ENCODE assay signal across 1 cellular context in the genomic region with DNA sequence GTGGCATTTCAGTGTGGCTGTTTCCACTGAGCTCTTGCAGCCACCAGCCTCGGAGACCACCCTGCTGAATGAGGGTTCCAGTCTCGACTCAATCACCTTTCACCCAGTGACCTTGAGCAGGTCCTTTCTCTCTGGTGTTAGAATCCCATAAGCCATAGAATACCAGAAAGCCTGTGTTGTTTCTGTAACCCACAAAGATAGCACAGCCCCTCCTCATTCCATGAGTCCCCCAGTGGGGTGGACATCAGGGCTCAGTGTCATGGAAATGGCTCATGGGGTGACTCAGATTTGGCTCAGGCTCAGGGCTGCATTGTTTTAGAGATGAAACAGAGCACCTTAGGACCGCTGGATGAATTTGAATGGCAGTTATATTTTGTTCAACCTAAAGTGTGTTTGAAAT.
A peak's percentile ranks its signal among the peaks of the same experiment; 100 is the strongest.
TF ChIP-seq lines count a peak whose summit lies in the region.

No MANE protein-coding gene starts in this region.

TF ChIP-seq in H1, 55 proteins besides CTCF, POLR2A, EP300 and RAD21 (continued from another document):
- TF ChIP-seq, protein P1, sequence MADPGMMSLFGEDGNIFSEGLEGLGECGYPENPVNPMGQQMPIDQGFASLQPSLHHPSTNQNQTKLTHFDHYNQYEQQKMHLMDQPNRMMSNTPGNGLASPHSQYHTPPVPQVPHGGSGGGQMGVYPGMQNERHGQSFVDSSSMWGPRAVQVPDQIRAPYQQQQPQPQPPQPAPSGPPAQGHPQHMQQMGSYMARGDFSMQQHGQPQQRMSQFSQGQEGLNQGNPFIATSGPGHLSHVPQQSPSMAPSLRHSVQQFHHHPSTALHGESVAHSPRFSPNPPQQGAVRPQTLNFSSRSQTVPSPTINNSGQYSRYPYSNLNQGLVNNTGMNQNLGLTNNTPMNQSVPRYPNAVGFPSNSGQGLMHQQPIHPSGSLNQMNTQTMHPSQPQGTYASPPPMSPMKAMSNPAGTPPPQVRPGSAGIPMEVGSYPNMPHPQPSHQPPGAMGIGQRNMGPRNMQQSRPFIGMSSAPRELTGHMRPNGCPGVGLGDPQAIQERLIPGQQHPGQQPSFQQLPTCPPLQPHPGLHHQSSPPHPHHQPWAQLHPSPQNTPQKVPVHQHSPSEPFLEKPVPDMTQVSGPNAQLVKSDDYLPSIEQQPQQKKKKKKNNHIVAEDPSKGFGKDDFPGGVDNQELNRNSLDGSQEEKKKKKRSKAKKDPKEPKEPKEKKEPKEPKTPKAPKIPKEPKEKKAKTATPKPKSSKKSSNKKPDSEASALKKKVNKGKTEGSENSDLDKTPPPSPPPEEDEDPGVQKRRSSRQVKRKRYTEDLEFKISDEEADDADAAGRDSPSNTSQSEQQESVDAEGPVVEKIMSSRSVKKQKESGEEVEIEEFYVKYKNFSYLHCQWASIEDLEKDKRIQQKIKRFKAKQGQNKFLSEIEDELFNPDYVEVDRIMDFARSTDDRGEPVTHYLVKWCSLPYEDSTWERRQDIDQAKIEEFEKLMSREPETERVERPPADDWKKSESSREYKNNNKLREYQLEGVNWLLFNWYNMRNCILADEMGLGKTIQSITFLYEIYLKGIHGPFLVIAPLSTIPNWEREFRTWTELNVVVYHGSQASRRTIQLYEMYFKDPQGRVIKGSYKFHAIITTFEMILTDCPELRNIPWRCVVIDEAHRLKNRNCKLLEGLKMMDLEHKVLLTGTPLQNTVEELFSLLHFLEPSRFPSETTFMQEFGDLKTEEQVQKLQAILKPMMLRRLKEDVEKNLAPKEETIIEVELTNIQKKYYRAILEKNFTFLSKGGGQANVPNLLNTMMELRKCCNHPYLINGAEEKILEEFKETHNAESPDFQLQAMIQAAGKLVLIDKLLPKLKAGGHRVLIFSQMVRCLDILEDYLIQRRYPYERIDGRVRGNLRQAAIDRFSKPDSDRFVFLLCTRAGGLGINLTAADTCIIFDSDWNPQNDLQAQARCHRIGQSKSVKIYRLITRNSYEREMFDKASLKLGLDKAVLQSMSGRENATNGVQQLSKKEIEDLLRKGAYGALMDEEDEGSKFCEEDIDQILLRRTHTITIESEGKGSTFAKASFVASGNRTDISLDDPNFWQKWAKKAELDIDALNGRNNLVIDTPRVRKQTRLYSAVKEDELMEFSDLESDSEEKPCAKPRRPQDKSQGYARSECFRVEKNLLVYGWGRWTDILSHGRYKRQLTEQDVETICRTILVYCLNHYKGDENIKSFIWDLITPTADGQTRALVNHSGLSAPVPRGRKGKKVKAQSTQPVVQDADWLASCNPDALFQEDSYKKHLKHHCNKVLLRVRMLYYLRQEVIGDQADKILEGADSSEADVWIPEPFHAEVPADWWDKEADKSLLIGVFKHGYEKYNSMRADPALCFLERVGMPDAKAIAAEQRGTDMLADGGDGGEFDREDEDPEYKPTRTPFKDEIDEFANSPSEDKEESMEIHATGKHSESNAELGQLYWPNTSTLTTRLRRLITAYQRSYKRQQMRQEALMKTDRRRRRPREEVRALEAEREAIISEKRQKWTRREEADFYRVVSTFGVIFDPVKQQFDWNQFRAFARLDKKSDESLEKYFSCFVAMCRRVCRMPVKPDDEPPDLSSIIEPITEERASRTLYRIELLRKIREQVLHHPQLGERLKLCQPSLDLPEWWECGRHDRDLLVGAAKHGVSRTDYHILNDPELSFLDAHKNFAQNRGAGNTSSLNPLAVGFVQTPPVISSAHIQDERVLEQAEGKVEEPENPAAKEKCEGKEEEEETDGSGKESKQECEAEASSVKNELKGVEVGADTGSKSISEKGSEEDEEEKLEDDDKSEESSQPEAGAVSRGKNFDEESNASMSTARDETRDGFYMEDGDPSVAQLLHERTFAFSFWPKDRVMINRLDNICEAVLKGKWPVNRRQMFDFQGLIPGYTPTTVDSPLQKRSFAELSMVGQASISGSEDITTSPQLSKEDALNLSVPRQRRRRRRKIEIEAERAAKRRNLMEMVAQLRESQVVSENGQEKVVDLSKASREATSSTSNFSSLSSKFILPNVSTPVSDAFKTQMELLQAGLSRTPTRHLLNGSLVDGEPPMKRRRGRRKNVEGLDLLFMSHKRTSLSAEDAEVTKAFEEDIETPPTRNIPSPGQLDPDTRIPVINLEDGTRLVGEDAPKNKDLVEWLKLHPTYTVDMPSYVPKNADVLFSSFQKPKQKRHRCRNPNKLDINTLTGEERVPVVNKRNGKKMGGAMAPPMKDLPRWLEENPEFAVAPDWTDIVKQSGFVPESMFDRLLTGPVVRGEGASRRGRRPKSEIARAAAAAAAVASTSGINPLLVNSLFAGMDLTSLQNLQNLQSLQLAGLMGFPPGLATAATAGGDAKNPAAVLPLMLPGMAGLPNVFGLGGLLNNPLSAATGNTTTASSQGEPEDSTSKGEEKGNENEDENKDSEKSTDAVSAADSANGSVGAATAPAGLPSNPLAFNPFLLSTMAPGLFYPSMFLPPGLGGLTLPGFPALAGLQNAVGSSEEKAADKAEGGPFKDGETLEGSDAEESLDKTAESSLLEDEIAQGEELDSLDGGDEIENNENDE (IDR thresholded peaks at IDR 0.05; ENCODE audit: insufficient replicate concordance, low read length) = peak; percentile 57
- TF ChIP-seq POU5F1 (IDR thresholded peaks at IDR 0.05; ENCODE audit: low read depth, low read length) = peak; percentile 98
- peak; percentile 80; the same call in 1 of the 2 replicates for TF ChIP-seq TEAD4 (IDR thresholded peaks at IDR 0.05; ENCODE audit: low read depth, low read length)
- TF ChIP-seq SP4 (IDR thresholded peaks at IDR 0.05; ENCODE audit: low read length) = no peak
- no peak for TF ChIP-seq JUN (IDR thresholded peaks at IDR 0.05; ENCODE audit: low read depth, low read length)
- no peak for TF ChIP-seq TBP (IDR thresholded peaks at IDR 0.05; ENCODE audit: low read depth, low read length)
- peak; percentile 44; the same call in 1 of the 2 replicates for TF ChIP-seq CHD2 (IDR thresholded peaks at IDR 0.05; ENCODE audit: low read length)
- no peak for TF ChIP-seq ASH2L (IDR thresholded peaks at IDR 0.05; ENCODE audit: low read length)
- peak; percentile 98; the same call in 1 of the 2 replicates for TF ChIP-seq RXRA (IDR thresholded peaks at IDR 0.05; ENCODE audit: insufficient read depth, low read depth, low read length)
- TF ChIP-seq GABPA (IDR thresholded peaks at IDR 0.05; ENCODE audit: borderline replicate concordance, insufficient read depth, low read length) = no peak
- TF ChIP-seq RBBP5 (IDR thresholded peaks at IDR 0.05; ENCODE audit: borderline replicate concordance, low read depth, low read length) = no peak
- peak in 1 of 2 experiments; percentile 37; a peak in 1 of 4 replicates for TF ChIP-seq HDAC2 (IDR thresholded peaks at IDR 0.05; ENCODE audit: borderline replicate concordance in 1 of 2, low read depth in 2 of 2, low read length in 2 of 2)
- no peak for TF ChIP-seq RNF2 (IDR thresholded peaks at IDR 0.05; ENCODE audit: borderline replicate concordance, low read depth, low read length, missing control alignments, poor library complexity, severe bottlenecking)
- TF ChIP-seq YY1 (IDR thresholded peaks at IDR 0.05; ENCODE audit: low read depth, low read length) = peak; percentile 42; the same call in 1 of the 2 replicates
- TF ChIP-seq TCF12 (IDR thresholded peaks at IDR 0.05; ENCODE audit: low read depth, low read length) = peak; percentile 93
- no peak for TF ChIP-seq CBX8 (IDR thresholded peaks at IDR 0.05; ENCODE audit: borderline replicate concordance, low read depth, low read length)
- peak; percentile 64 for TF ChIP-seq CTBP2 (IDR thresholded peaks at IDR 0.05; ENCODE audit: borderline replicate concordance, insufficient read depth, insufficient read length, low read length)
- TF ChIP-seq SIN3A (conservative IDR thresholded peaks at IDR 0.05 in 1 of 2, IDR thresholded peaks at IDR 0.05 in 1 of 2; ENCODE audit: low read depth in 1 of 2, low read length in 2 of 2) = no peak
- TF ChIP-seq TAF7 (optimal IDR thresholded peaks at IDR 0.05; ENCODE audit: borderline replicate concordance, low read depth, low read length) = no peak
- TF ChIP-seq SP1 (IDR thresholded peaks at IDR 0.05; ENCODE audit: low read depth, low read length) = peak; percentile 75; the same call in 1 of the 2 replicates
- no peak for TF ChIP-seq CHD1 (IDR thresholded peaks at IDR 0.05; ENCODE audit: low read depth, low read length)
- no peak for TF ChIP-seq SAP30 (IDR thresholded peaks at IDR 0.05; ENCODE audit: insufficient read depth, insufficient replicate concordance, low read length)
- TF ChIP-seq FOSL1 (IDR thresholded peaks at IDR 0.05; ENCODE audit: insufficient read depth, low read depth, low read length) = no peak
- peak; percentile 98 for TF ChIP-seq NANOG (IDR thresholded peaks at IDR 0.05; ENCODE audit: insufficient read depth, low read depth, low read length, poor library complexity, severe bottlenecking)
- TF ChIP-seq POLR2AphosphoS5 (IDR thresholded peaks at IDR 0.05; ENCODE audit: low read depth, low read length) = peak; percentile 92
- TF ChIP-seq BCL11A (IDR thresholded peaks at IDR 0.05; ENCODE audit: low read depth in 2 of 2, low read length in 2 of 2) = peak; percentile 47 to 71
